ENCODE assay signal across 13 cellular contexts in genomic region chr14:73258845-73259611, GRCh38.
"Had no signal": no experiment of that assay in that cellular context is flagged by ENCODE, and none has a peak within 500 bp of the region (broad histone marks: within the 10 kb centered on the region; RNA-seq: fewer than 3 reads in every experiment).

No MANE protein-coding gene starts in this region.

- H3K27ac ChIP-seq: brain microvascular endothelial cell, coronary artery, foreskin keratinocyte, prostate gland, right atrium auricular region, transverse colon had no signal

- H3K4me1 ChIP-seq: foreskin keratinocyte, prostate gland, right atrium auricular region, transverse colon had no signal

- H3K4me3 Mint-ChIP-seq: central memory CD8-positive, alpha-beta T cell had no signal

- H3K9me3 Mint-ChIP-seq: central memory CD8-positive, alpha-beta T cell had no signal

- DNase-seq: activated CD4-positive, alpha-beta T cell treated with anti-CD3 and anti-CD28 coated beads, Interleukin-2, amount 50 U/mL, for 48 hours; activated naive CD4-positive, alpha-beta T cell treated with anti-CD3 and anti-CD28 coated beads, Interleukin-2, amount 50 U/mL, for 16 hours; brain microvascular endothelial cell; glutamatergic neuron; hippocampal formation; stimulated activated CD4-positive, alpha-beta T cell treated with anti-CD3 and anti-CD28 coated beads, Interleukin-2, amount 100 ng/mL, for 24 hours; stimulated activated naive CD4-positive, alpha-beta T cell treated with Interleukin-2 at 50 U/mL for 16 hours; transverse colon had no signal

- H3K27me3 ChIP-seq: brain microvascular endothelial cell, foreskin keratinocyte, right atrium auricular region, transverse colon had no signal

- H3K9me3 ChIP-seq: prostate gland, right atrium auricular region, transverse colon had no signal

- H3K4me3 ChIP-seq: coronary artery, prostate gland, right atrium auricular region, transverse colon had no signal

- H3K36me3 ChIP-seq: brain microvascular endothelial cell, prostate gland, right atrium auricular region, transverse colon had no signal

- H3K4me1 Mint-ChIP-seq: central memory CD8-positive, alpha-beta T cell had no signal
